Comparison of ENCODE assay signal across 8 cellular contexts in genomic region chr3:43621974-43622739, GRCh38. TPM values are rescaled to one million over a fixed set of nuclear protein-coding genes. Genes with fewer than 3 reads are reported as not detected.
DNase-seq lines count a peak whose midpoint lies in the region; ATAC-seq, FAIRE-seq and TF ChIP-seq lines count a peak whose summit lies in the region.

Gene ANO10, minus strand, starts transcription at chr3:43622011. Its CDS starts 16,159 bp downstream, at chr3:43605852.

- H3K27me3 ChIP-seq in OCI-LY3 (ENCODE audit: low read depth, low read length) (no peaks in the 10 kb centered on the region), endothelial cell of umbilical vein (ENCODE audit: control insufficient read depth in 2 of 2, insufficient read depth in 2 of 2, low read length in 2 of 2) (no peaks in the 10 kb centered on the region)

- TF ChIP-seq CTCF in D721Med (IDR thresholded peaks at IDR 0.05; ENCODE audit: insufficient read depth, missing control alignments), result no peak
- TF ChIP-seq CTCF in OCI-LY3 (IDR thresholded peaks at IDR 0.05; ENCODE audit: low read depth, low read length), result no peak
- no peak for TF ChIP-seq CTCF in endothelial cell of umbilical vein (IDR thresholded peaks at IDR 0.05; ENCODE audit: extremely low read depth in 1 of 2, insufficient read depth in 1 of 2, low read depth in 1 of 2, low read length in 2 of 2)
- no peak for TF ChIP-seq CTCF in mesothelial cell of epicardium (IDR thresholded peaks at IDR 0.05; ENCODE audit: unreplicated experiment)

- H3K9me3 Mint-ChIP-seq in mesothelial cell of epicardium, result no peaks in the 10 kb centered on the region

- BruUV-seq in endothelial cell of umbilical vein (replicated peaks; lab: Mats Ljungman, UMichigan), result TSS peak; percentile 98

- H3K4me1 Mint-ChIP-seq in mesothelial cell of epicardium, result peaks cover 15% of the 10 kb centered on the region

- DNase-seq in D721Med (ENCODE audit: insufficient read length, low spot score), result peak; percentile 69
- DNase-seq in HuH-7 (ENCODE audit: low spot score), result peak; percentile 94
- peak; percentile 95 for DNase-seq in activated T-cell treated with anti-CD3 and anti-CD28 coated beads for 24 hours (ENCODE audit: low read depth)
- peak; percentile 99 for DNase-seq in endothelial cell of umbilical vein (ENCODE audit: low read depth, low spot score)
- DNase-seq in mesothelial cell of epicardium (ENCODE audit: low spot score in 2 of 2, unreplicated experiment in 2 of 2), result peak; percentile 99
- peak; percentile 84 to 89 for DNase-seq in stimulated activated CD8-positive, alpha-beta memory T cell treated with anti-CD3 and anti-CD28 coated beads, Interleukin-15, amount 100 ng/mL, for 4 hours (ENCODE audit: low read depth in 2 of 2)

- intact Hi-C loops in endothelial cell of umbilical vein (cut with micrococcal nuclease), result loop anchor here (1.0 to 10.0 kb wide), 7 partner anchors 10 to 437 kb away; partner anchors contain the start of genes ABHD5 and SNRK

- H3K9ac ChIP-seq in OCI-LY3 (ENCODE audit: low read length) (peak within 1 kb of the TSS; percentile 86), endothelial cell of umbilical vein (replicated peaks; ENCODE audit: extremely low read depth, insufficient read depth, low read length) (peak within 1 kb of the TSS; percentile 72)

- H3K4me1 ChIP-seq in OCI-LY3 (ENCODE audit: low read length), result peaks cover 37% of the 10 kb centered on the region
- H3K4me1 ChIP-seq in endothelial cell of umbilical vein (ENCODE audit: control insufficient read depth, extremely low read depth, insufficient read depth, low read length), result peaks cover 10% of the 10 kb centered on the region

- ATAC-seq in GM21526 (IDR thresholded peaks at IDR 0.05; ENCODE audit: low FRiP score, unreplicated experiment), result peak; percentile 98

- POLR2A ChIA-PET in endothelial cell of umbilical vein (lab: Charles Lee), result interaction anchor here (0.6 to 0.9 kb wide), 3 partner anchors 13 to 68 kb away, joined by 3 read pairs; partner anchors contain the start of gene ABHD5

- H3K9me3 ChIP-seq in OCI-LY3 (ENCODE audit: insufficient read depth, low read length) (no peaks in the 10 kb centered on the region), endothelial cell of umbilical vein (replicated peaks; ENCODE audit: control insufficient read depth, insufficient read depth, low read length) (no peaks in the 10 kb centered on the region)

- no peaks in the 10 kb centered on the region for H3K9me1 ChIP-seq in endothelial cell of umbilical vein (replicated peaks; ENCODE audit: control insufficient read depth, extremely low read depth, insufficient read depth, low read length)

- dilution Hi-C loops in endothelial cell of umbilical vein (cut with MboI; ENCODE audit: extremely low pct_ligation_motif_present, low sequenced_read_pairs), result no loop called here

- peaks cover 9% of the 10 kb centered on the region for H3K36me3 ChIP-seq in OCI-LY3 (replicated peaks; ENCODE audit: low read depth, low read length)
- H3K36me3 ChIP-seq in endothelial cell of umbilical vein (ENCODE audit: control insufficient read depth in 2 of 2, extremely low read depth in 1 of 2, insufficient read depth in 2 of 2, low read length in 2 of 2), result no peaks in the 10 kb centered on the region

- H3K27ac ChIP-seq in OCI-LY3 (ENCODE audit: low read length) (peak within 1 kb of the TSS; percentile 85), endothelial cell of umbilical vein (ENCODE audit: insufficient read depth, low read depth, low read length) (peak within 1 kb of the TSS; percentile 63)

- peak; percentile 69 for TF ChIP-seq POLR2A in endothelial cell of umbilical vein (IDR thresholded peaks at IDR 0.05; ENCODE audit: low read depth, low read length)

- CTCF ChIA-PET in endothelial cell of umbilical vein (lab: Charles Lee), result interaction anchor here (0.6 to 2.8 kb wide), 6 partner anchors 10 to 234 kb away, joined by 3 to 12 read pairs (median 4); no protein-coding TSS in a partner anchor

- peak within 1 kb of the TSS; percentile 88 for H3K4me2 ChIP-seq in OCI-LY3 (ENCODE audit: low read length)
- peak within 1 kb of the TSS; percentile 95 for H3K4me2 ChIP-seq in endothelial cell of umbilical vein (ENCODE audit: insufficient read depth, low read length)

- H4K20me1 ChIP-seq in OCI-LY3 (ENCODE audit: insufficient read depth, low read length) (peaks cover 12% of the 10 kb centered on the region), endothelial cell of umbilical vein (replicated peaks; ENCODE audit: control insufficient read depth, extremely low read depth, insufficient read depth, low read length) (no peaks in the 10 kb centered on the region)

- H2AFZ ChIP-seq in OCI-LY3 (ENCODE audit: low read depth, low read length) (0 out of 2 replicates have a peak within 1 kb of the TSS, but pooled peaks have one; percentile 58), endothelial cell of umbilical vein (ENCODE audit: low read depth, low read length) (peak within 1 kb of the TSS; percentile 97)

- FAIRE-seq in D721Med (lab: Jason Lieb, UNC) (no peak), endothelial cell of umbilical vein (lab: Jason Lieb, UNC) (peak; percentile 99)

- H3K4me3 ChIP-seq in OCI-LY3 (ENCODE audit: low read length) (peak within 1 kb of the TSS; percentile 92), endothelial cell of umbilical vein (replicated peaks in 1 of 3; ENCODE audit: insufficient read depth in 1 of 3, low read depth in 1 of 3, low read length in 3 of 3) (peak within 1 kb of the TSS; percentile 75 to 83 (median 81))

- no peaks in the 10 kb centered on the region for H3K27me3 Mint-ChIP-seq in mesothelial cell of epicardium (ENCODE audit: low read depth)

- peak within 1 kb of the TSS; percentile 89 for H3K4me3 Mint-ChIP-seq in mesothelial cell of epicardium

- H3K27ac Mint-ChIP-seq in mesothelial cell of epicardium, result peak within 1 kb of the TSS; percentile 97

- no peaks in the 10 kb centered on the region for H3K36me3 Mint-ChIP-seq in mesothelial cell of epicardium

- H3K79me2 ChIP-seq in OCI-LY3 (ENCODE audit: low read length) (peaks cover 40% of the 10 kb centered on the region), endothelial cell of umbilical vein (ENCODE audit: control insufficient read depth, insufficient read depth, low read length) (peaks cover 20% of the 10 kb centered on the region)

TF ChIP-seq in endothelial cell of umbilical vein, 7 proteins besides CTCF, POLR2A, EP300 and RAD21:
- TF ChIP-seq POLR2AphosphoS5 (IDR thresholded peaks at IDR 0.05; ENCODE audit: insufficient read depth, low read depth, low read length) (peak; percentile 73), MAX (IDR thresholded peaks at IDR 0.05; ENCODE audit: insufficient read depth, insufficient read length) (no peak)
TF ChIP-seq in endothelial cell of umbilical vein: peak in this region for 1.

RNA-seq across cellular contexts. Expression of gene ANO10, which starts in this region (rescaled TPM):
- total RNA-seq in endothelial cell of umbilical vein (40.9 and 45.8 TPM in 2 replicates), mesothelial cell of epicardium (27.1 to 30.5 TPM (median 29.8 TPM) in 3 replicates)
- 28.4 and 28.7 TPM in 2 replicates for polyA plus RNA-seq in endothelial cell of umbilical vein
- polyA plus RNA-seq in endothelial cell of umbilical vein (2011; cell fraction: cytosol; rRNA removed), result 26.1 and 27.5 TPM in 2 replicates
- polyA plus RNA-seq in endothelial cell of umbilical vein (2011; cell fraction: nucleus; rRNA removed), result 20.1 and 25.3 TPM in 2 replicates
- polyA plus RNA-seq in endothelial cell of umbilical vein (2012), result 34.0 and 47.7 TPM in 2 replicates
- 59.5 and 69.3 TPM in 2 replicates for polyA minus RNA-seq in endothelial cell of umbilical vein
- 5.7 TPM for polyA minus RNA-seq in endothelial cell of umbilical vein (2011; cell fraction: cytosol; rRNA and poly(A)+ RNA removed)
- 56.1 and 74.6 TPM in 2 replicates for polyA minus RNA-seq in endothelial cell of umbilical vein (2011; cell fraction: nucleus; rRNA and poly(A)+ RNA removed)

Comparison
In these comparisons a context has a peak if more than half of its experiments do, and no peak if none do; other contexts are left out.
1. Peak in every context shown above with its lines: DNase-seq, ATAC-seq, H3K4me3 ChIP-seq and H3K27ac ChIP-seq.